ENCODE assay signal across 23 cellular contexts in genomic region chr5:15373151-15373550, GRCh38.
DNase-seq lines count a peak whose midpoint lies in the region; ATAC-seq, FAIRE-seq and TF ChIP-seq lines count a peak whose summit lies in the region.
"Had no signal": no experiment of that assay in that cellular context is flagged by ENCODE, and none has a peak within 500 bp of the region (broad histone marks: within the 10 kb centered on the region; RNA-seq: fewer than 3 reads in every experiment).

No MANE protein-coding gene starts in this region.

- POLR2A ChIA-PET in endothelial cell of umbilical vein (lab: Charles Lee): no interaction called here

- dilution Hi-C loops in endothelial cell of umbilical vein (cut with MboI; ENCODE audit: extremely low pct_ligation_motif_present, low sequenced_read_pairs): no loop called here

- no TSS peak for BruUV-seq in endothelial cell of umbilical vein (replicated peaks; lab: Mats Ljungman, UMichigan)

- peak; percentile 85 for DNase-seq in NCI-H226
- DNase-seq in choroid plexus epithelial cell (ENCODE audit: low read depth): peak; percentile 37
- DNase-seq in endothelial cell of umbilical vein (ENCODE audit: low read depth, low spot score): peak; percentile 23
- DNase-seq in lung microvascular endothelial cell (ENCODE audit: low read depth in 2 of 2): peak; percentile 22 to 88
- no peak for DNase-seq in MM.1S
- no peak for DNase-seq in medulla oblongata (ENCODE audit: extremely low spot score)
- no peak for DNase-seq in NCI-H526 (lab: John Stamatoyannopoulos, UW)
- DNase-seq: Caco-2; CD4-positive, CD25-positive, alpha-beta regulatory T cell; CD8-positive, alpha-beta T cell; DMS153; DND-41; GM23248; H7; HCEC 1CT had no signal

- H4K20me1 ChIP-seq in endothelial cell of umbilical vein (replicated peaks; ENCODE audit: control insufficient read depth, extremely low read depth, insufficient read depth, low read length) (no peaks in the 10 kb centered on the region), MM.1S (ENCODE audit: insufficient read depth, low read length) (no peaks in the 10 kb centered on the region)
- H4K20me1 ChIP-seq: BLaER1 had no signal

- H3K9ac ChIP-seq in endothelial cell of umbilical vein (replicated peaks; ENCODE audit: extremely low read depth, insufficient read depth, low read length) (no peak overlapping the region), MM.1S (ENCODE audit: low read length) (no peak overlapping the region)
- H3K9ac ChIP-seq: BLaER1, GM23248 had no signal

- H3K27me3 ChIP-seq in endothelial cell of umbilical vein (ENCODE audit: control insufficient read depth in 2 of 2, insufficient read depth in 2 of 2, low read length in 2 of 2): peaks cover 0 to 4% of the 10 kb centered on the region in 2 experiments
- no peaks in the 10 kb centered on the region for H3K27me3 ChIP-seq in MM.1S (replicated peaks; ENCODE audit: insufficient read depth, low read length)
- H3K27me3 ChIP-seq: BLaER1 had no signal

- H3K9me1 ChIP-seq in endothelial cell of umbilical vein (replicated peaks; ENCODE audit: control insufficient read depth, extremely low read depth, insufficient read depth, low read length): no peaks in the 10 kb centered on the region

- TF ChIP-seq CTCF in choroid plexus epithelial cell (conservative IDR thresholded peaks at IDR 0.05; ENCODE audit: low read depth, low read length) (no peak), endothelial cell of umbilical vein (IDR thresholded peaks at IDR 0.05; ENCODE audit: extremely low read depth in 1 of 2, insufficient read depth in 1 of 2, low read depth in 1 of 2, low read length in 2 of 2) (no peak), MM.1S (IDR thresholded peaks at IDR 0.05; ENCODE audit: low read length) (no peak)

- CTCF ChIA-PET in endothelial cell of umbilical vein (lab: Charles Lee): no interaction called here

- H3K79me2 ChIP-seq in endothelial cell of umbilical vein (ENCODE audit: control insufficient read depth, insufficient read depth, low read length): no peaks in the 10 kb centered on the region
- no peaks in the 10 kb centered on the region for H3K79me2 ChIP-seq in MM.1S (ENCODE audit: low read length)

- ATAC-seq in GM19324 (IDR thresholded peaks at IDR 0.05; ENCODE audit: low FRiP score, unreplicated experiment): no peak
- ATAC-seq: CD8-positive, alpha-beta T cell had no signal

- H3K4me3 ChIP-seq in choroid plexus epithelial cell (ENCODE audit: low read depth, low read length): no peak overlapping the region
- H3K4me3 ChIP-seq in endothelial cell of umbilical vein (replicated peaks in 1 of 3; ENCODE audit: insufficient read depth in 1 of 3, low read depth in 1 of 3, low read length in 3 of 3): no peak overlapping the region
- H3K4me3 ChIP-seq in MM.1S (ENCODE audit: low read length): no peak overlapping the region
- H3K4me3 ChIP-seq: BLaER1, GM23248 had no signal

- TF ChIP-seq POLR2A in endothelial cell of umbilical vein (IDR thresholded peaks at IDR 0.05; ENCODE audit: low read depth, low read length): no peak

- H3K4me2 ChIP-seq in endothelial cell of umbilical vein (ENCODE audit: insufficient read depth, low read length) (no peak overlapping the region), MM.1S (ENCODE audit: low read depth, low read length) (no peak overlapping the region)
- H3K4me2 ChIP-seq: BLaER1 had no signal

- no peaks in the 10 kb centered on the region for H3F3A ChIP-seq in MM.1S (ENCODE audit: insufficient read depth, low read length)

- intact Hi-C loops in endothelial cell of umbilical vein (cut with micrococcal nuclease): no loop called here

- H3K9me2 ChIP-seq in MM.1S (replicated peaks; ENCODE audit: insufficient read depth, low read length): no peaks in the 10 kb centered on the region

- H2AFZ ChIP-seq in endothelial cell of umbilical vein (ENCODE audit: low read depth, low read length) (no peak overlapping the region), MM.1S (ENCODE audit: low read length) (no peak overlapping the region)
- H2AFZ ChIP-seq: GM23248 had no signal

- H3K36me3 ChIP-seq in endothelial cell of umbilical vein (ENCODE audit: control insufficient read depth in 2 of 2, extremely low read depth in 1 of 2, insufficient read depth in 2 of 2, low read length in 2 of 2) (no peaks in the 10 kb centered on the region), MM.1S (replicated peaks; ENCODE audit: insufficient read depth, low read length) (no peaks in the 10 kb centered on the region)
- H3K36me3 ChIP-seq: BLaER1 had no signal

- H3K9me3 ChIP-seq in endothelial cell of umbilical vein (replicated peaks; ENCODE audit: control insufficient read depth, insufficient read depth, low read length) (no peaks in the 10 kb centered on the region), MM.1S (replicated peaks; ENCODE audit: insufficient read depth, low read length) (no peaks in the 10 kb centered on the region)
- H3K9me3 ChIP-seq: BLaER1, Caco-2 had no signal

- H3K27ac ChIP-seq in endothelial cell of umbilical vein (ENCODE audit: insufficient read depth, low read depth, low read length) (no peak overlapping the region), MM.1S (ENCODE audit: low read length) (no peak overlapping the region)
- H3K27ac ChIP-seq: 22Rv1, BLaER1, C4-2B, GM23248 had no signal

- no peak for FAIRE-seq in endothelial cell of umbilical vein (lab: Jason Lieb, UNC)
- FAIRE-seq: A204.1, G401.6, GM12892, H1 had no signal

- H3K4me1 ChIP-seq in endothelial cell of umbilical vein (ENCODE audit: control insufficient read depth, extremely low read depth, insufficient read depth, low read length) (peaks cover 5% of the 10 kb centered on the region), MM.1S (ENCODE audit: low read length) (no peaks in the 10 kb centered on the region)
- H3K4me1 ChIP-seq: Caco-2 had no signal

TF ChIP-seq in endothelial cell of umbilical vein, 7 proteins besides CTCF, POLR2A, EP300 and RAD21:
- TF ChIP-seq JUN (IDR thresholded peaks at IDR 0.05; ENCODE audit: borderline replicate concordance, insufficient read depth, insufficient read length, low read depth) (no peak), POLR2AphosphoS5 (IDR thresholded peaks at IDR 0.05; ENCODE audit: insufficient read depth, low read depth, low read length) (no peak), MAX (IDR thresholded peaks at IDR 0.05; ENCODE audit: insufficient read depth, insufficient read length) (no peak), GATA2 (IDR thresholded peaks at IDR 0.05; ENCODE audit: insufficient read depth, insufficient read length, low read depth, low read length) (no peak), MYC (IDR thresholded peaks at IDR 0.05; ENCODE audit: low read depth, low read length) (no peak), EZH2 (IDR thresholded peaks at IDR 0.05; ENCODE audit: borderline replicate concordance, low read depth, low read length, severe bottlenecking) (no peak), FOS (IDR thresholded peaks at IDR 0.05; ENCODE audit: borderline replicate concordance, insufficient read depth, low read length) (no peak)

Comparison
In these comparisons a context has a peak if more than half of its experiments do, and no peak if none do; other contexts are left out.
1. DNase-seq: peak in NCI-H226 (single experiment), choroid plexus epithelial cell (single experiment), endothelial cell of umbilical vein (single experiment) and lung microvascular endothelial cell (2 of 2); none in MM.1S (single experiment), medulla oblongata (single experiment) and NCI-H526 (0 of 2).